8 cellular contexts compared by ENCODE assay signal in the genomic region with DNA sequence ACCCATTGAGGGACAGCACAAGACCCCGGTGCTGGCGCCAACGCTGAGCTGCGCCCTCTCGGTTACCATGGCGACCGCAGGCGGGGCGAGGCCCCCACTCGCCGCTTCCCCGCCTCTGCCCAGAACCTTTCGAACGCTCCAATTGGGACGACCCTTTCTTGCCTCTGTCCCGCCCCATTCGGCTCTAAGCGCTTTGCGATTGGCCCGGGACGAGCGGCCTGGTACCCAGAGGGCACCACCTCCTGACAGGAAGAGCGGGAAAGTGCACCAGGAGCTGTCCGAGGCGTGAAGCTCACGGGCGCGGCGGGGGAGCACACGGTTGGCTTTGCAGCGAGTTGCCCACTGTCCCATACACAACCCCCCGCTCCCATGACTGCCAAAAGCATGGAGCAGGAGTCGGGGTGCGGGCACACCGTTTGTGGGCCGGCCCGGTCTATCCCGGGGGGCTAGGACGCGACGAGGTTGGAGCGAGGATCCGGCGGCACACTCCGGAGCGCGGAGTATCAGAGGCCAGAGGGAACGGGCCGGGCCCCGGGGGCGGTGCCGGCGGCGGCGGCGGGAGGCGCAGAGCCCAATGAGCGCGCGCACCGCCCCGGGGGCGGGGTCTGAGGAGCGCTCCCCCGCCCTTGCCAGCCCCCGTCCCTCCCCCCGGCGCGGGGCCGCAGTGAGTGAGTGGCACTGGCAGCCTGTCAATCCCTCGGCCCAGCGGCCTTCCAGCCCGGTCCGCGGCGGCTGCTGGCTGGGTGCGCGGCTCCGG.
DNase-seq lines count a peak whose midpoint lies in the region; ATAC-seq and TF ChIP-seq lines count a peak whose summit lies in the region.

No MANE protein-coding gene starts in this region.

- DNase-seq in AG09309 (ENCODE audit: low read depth) (peak; percentile 62), NCI-H345 (lab: John Stamatoyannopoulos, UW) (peak; percentile 99), islet precursor cell (peak; percentile 99)
- DNase-seq in activated CD4-positive, CD25-positive, alpha-beta regulatory T cell treated with anti-CD3 and anti-CD28 coated beads, Interleukin-2, amount 50 U/mL, for 16 hours (ENCODE audit: low read depth, low spot score) = peak; percentile 82
- peak; percentile 78 to 82 for DNase-seq in central memory CD8-positive, alpha-beta T cell (ENCODE audit: low spot score in 2 of 2)
- peak; percentile 92 for DNase-seq in stimulated activated CD4-positive, alpha-beta T cell treated with anti-CD3 and anti-CD28 coated beads, Interleukin-12 subunit alpha, Interleukin-12 subunit beta, amount 100 ng/mL, for 4 hours

- H3K4me3 ChIP-seq in AG09309 (ENCODE audit: control insufficient read depth, low read depth, low read length) = peak overlapping the region; percentile 64

- H3K9me3 Mint-ChIP-seq in central memory CD8-positive, alpha-beta T cell = no peaks in the 10 kb centered on the region

- ATAC-seq in GM19023 (IDR thresholded peaks at IDR 0.05; ENCODE audit: unreplicated experiment) (peak; percentile 70), HG03196 (IDR thresholded peaks at IDR 0.05; ENCODE audit: unreplicated experiment) (peak; percentile 64)
- ATAC-seq in central memory CD8-positive, alpha-beta T cell (replicated peaks; ENCODE audit: extremely low read depth, poor library complexity, severe bottlenecking) = peak; percentile 86

- H3K27ac Mint-ChIP-seq in central memory CD8-positive, alpha-beta T cell (ENCODE audit: low read depth) = peak overlapping the region; percentile 83

- peaks cover 7% of the 10 kb centered on the region for H3K36me3 Mint-ChIP-seq in central memory CD8-positive, alpha-beta T cell (ENCODE audit: insufficient read depth)

- peaks cover 6% of the 10 kb centered on the region for H3K27me3 Mint-ChIP-seq in central memory CD8-positive, alpha-beta T cell

- H3K4me1 Mint-ChIP-seq in central memory CD8-positive, alpha-beta T cell = peaks cover 18% of the 10 kb centered on the region

- TF ChIP-seq CTCF in AG09309 (IDR thresholded peaks at IDR 0.05; ENCODE audit: control insufficient read depth, insufficient read depth, low read depth, low read length, missing control alignments) = no peak

- peak overlapping the region; percentile 99 for H3K4me3 Mint-ChIP-seq in central memory CD8-positive, alpha-beta T cell

Comparison
In these comparisons a context has a peak if more than half of its experiments do, and no peak if none do; other contexts are left out.
1. Peak in every context shown above with its lines: DNase-seq, ATAC-seq and H3K4me3 ChIP-seq.